ENCODE assay signal across 11 cellular contexts in the genomic region with DNA sequence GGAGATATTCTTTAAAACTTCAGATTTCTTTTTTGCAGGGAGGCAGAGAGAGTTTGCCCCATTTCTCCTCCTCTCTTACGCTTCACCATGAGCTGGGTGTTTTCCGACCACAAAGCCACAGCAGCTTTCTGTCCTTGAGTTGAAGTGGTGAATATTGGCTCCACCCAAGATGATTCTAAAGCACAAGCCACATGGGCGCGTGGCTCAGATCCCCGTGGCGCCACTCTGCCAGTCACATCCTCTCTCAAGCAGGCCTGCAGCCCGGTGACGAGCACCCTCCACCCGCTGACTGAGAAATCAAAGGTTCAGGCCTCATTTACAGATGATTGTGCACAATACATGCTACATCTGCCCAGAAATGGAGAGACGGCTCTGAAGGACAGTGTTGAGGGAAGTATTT. TPM values are rescaled to one million over a fixed set of nuclear protein-coding genes. Genes with fewer than 3 reads are reported as not detected.
DNase-seq lines count a peak whose midpoint lies in the region; ATAC-seq and TF ChIP-seq lines count a peak whose summit lies in the region.
"Had no signal": no experiment of that assay in that cellular context is flagged by ENCODE, and none has a peak within 500 bp of the region (broad histone marks: within the 10 kb centered on the region; RNA-seq: fewer than 3 reads in every experiment).

No MANE protein-coding gene starts in this region.

- peak; percentile 22 for DNase-seq in UCSD-AML1 (lab: John Stamatoyannopoulos, UW; ENCODE audit: unreplicated experiment)
- peak; percentile 80 for DNase-seq in activated naive CD8-positive, alpha-beta T cell treated with anti-CD3 and anti-CD28 coated beads for 36 hours
- peak; percentile 55 to 60 for DNase-seq in stimulated activated CD8-positive, alpha-beta memory T cell treated with anti-CD3 and anti-CD28 coated beads, Interleukin-4, amount 100 ng/mL, for 4 hours (ENCODE audit: low read depth in 2 of 2, low spot score in 1 of 2)
- DNase-seq in COLO829 (ENCODE audit: low spot score), result no peak
- DNase-seq in left ventricle myocardium inferior, result no peak
- DNase-seq: hypothalamus had no signal

- H3K27ac ChIP-seq in left ventricle myocardium inferior (replicated peaks), result no peak overlapping the region

- H3K4me3 ChIP-seq in left ventricle myocardium inferior, result no peak overlapping the region
- H3K4me3 ChIP-seq: K562 had no signal

- H3K36me3 Mint-ChIP-seq in activated naive CD8-positive, alpha-beta T cell treated with anti-CD3 and anti-CD28 coated beads for 36 hours, result peaks cover 3% of the 10 kb centered on the region

- intact Hi-C loops in left ventricle myocardium inferior (cut with micrococcal nuclease), result no loop called here

- H3K4me1 ChIP-seq in left ventricle myocardium inferior, result peaks cover 16% of the 10 kb centered on the region

- peak overlapping the region; percentile 48 for H3K27ac Mint-ChIP-seq in activated naive CD8-positive, alpha-beta T cell treated with anti-CD3 and anti-CD28 coated beads for 36 hours

- no peak overlapping the region for H3K4me3 Mint-ChIP-seq in activated naive CD8-positive, alpha-beta T cell treated with anti-CD3 and anti-CD28 coated beads for 36 hours

- peaks cover 28% of the 10 kb centered on the region for H3K4me1 Mint-ChIP-seq in activated naive CD8-positive, alpha-beta T cell treated with anti-CD3 and anti-CD28 coated beads for 36 hours

- ATAC-seq in HG02610 (IDR thresholded peaks at IDR 0.05; ENCODE audit: unreplicated experiment), result peak; percentile 41
- no peak for ATAC-seq in HG03342 (IDR thresholded peaks at IDR 0.05; ENCODE audit: unreplicated experiment)
- no peak for ATAC-seq in GM21381 (IDR thresholded peaks at IDR 0.05; ENCODE audit: unreplicated experiment)
- ATAC-seq: K562, right cardiac atrium had no signal

- H3K9me3 ChIP-seq in left ventricle myocardium inferior (replicated peaks), result no peaks in the 10 kb centered on the region

- H3K9me3 Mint-ChIP-seq in activated naive CD8-positive, alpha-beta T cell treated with anti-CD3 and anti-CD28 coated beads for 36 hours, result no peaks in the 10 kb centered on the region

- peaks cover 60% of the 10 kb centered on the region for H3K27me3 ChIP-seq in left ventricle myocardium inferior (ENCODE audit: low read depth)

- H3K36me3 ChIP-seq in left ventricle myocardium inferior, result no peaks in the 10 kb centered on the region

- peaks cover 78% of the 10 kb centered on the region for H3K27me3 Mint-ChIP-seq in activated naive CD8-positive, alpha-beta T cell treated with anti-CD3 and anti-CD28 coated beads for 36 hours

- TF ChIP-seq CTCF in left ventricle myocardium inferior (IDR thresholded peaks at IDR 0.05; ENCODE audit: borderline replicate concordance), result no peak

RNA-seq across cellular contexts. Expression of gene RNF32, which starts 27.6 kb away (rescaled TPM):
- total RNA-seq in activated naive CD8-positive, alpha-beta T cell treated with anti-CD3 and anti-CD28 coated beads for 36 hours, result under 1 TPM; 0.62 to 0.66 TPM
- not detected for total RNA-seq in left ventricle myocardium inferior

Comparison
In these comparisons a context has a peak if more than half of its experiments do, and no peak if none do; other contexts are left out.
1. DNase-seq: peak in UCSD-AML1 (single experiment), activated naive CD8-positive, alpha-beta T cell treated with anti-CD3 and anti-CD28 coated beads for 36 hours (single experiment) and stimulated activated CD8-positive, alpha-beta memory T cell treated with anti-CD3 and anti-CD28 coated beads, Interleukin-4, amount 100 ng/mL, for 4 hours (2 of 2); none in COLO829 (single experiment) and left ventricle myocardium inferior (single experiment).